In genomic region chr17:5585814-5586558, GRCh38 we compare ENCODE assay signal across 9 cellular contexts. TPM values are rescaled to one million over a fixed set of nuclear protein-coding genes. Genes with fewer than 3 reads are reported as not detected.
DNase-seq lines count a peak whose midpoint lies in the region; ATAC-seq and TF ChIP-seq lines count a peak whose summit lies in the region.
"Had no signal": no experiment of that assay in that cellular context is flagged by ENCODE, and none has a peak within 500 bp of the region (broad histone marks: within the 10 kb centered on the region; RNA-seq: fewer than 3 reads in every experiment).

No MANE protein-coding gene starts in this region.

- H3K9me2 ChIP-seq in hepatocyte (replicated peaks; ENCODE audit: insufficient read depth) = no peaks in the 10 kb centered on the region

- H2AFZ ChIP-seq in hepatocyte = no peak overlapping the region

- no peak overlapping the region for H3K4me2 ChIP-seq in hepatocyte

- WGBS in hepatocyte (ENCODE audit: low lambda C conversion rate, missing lambda C conversion rate) = 60% methylated on average over 11 of the region's 11 CpGs
- WGBS in prostate gland = 15% methylated on average over 11 of the region's 11 CpGs

- H3K27me3 Mint-ChIP-seq in naive B cell = no peaks in the 10 kb centered on the region

- TF ChIP-seq CTCF in hepatocyte (IDR thresholded peaks at IDR 0.05; ENCODE audit: poor library complexity) (no peak), prostate gland (IDR thresholded peaks at IDR 0.05) (no peak)

- no peaks in the 10 kb centered on the region for H3K79me2 ChIP-seq in hepatocyte

- no peaks in the 10 kb centered on the region for H3K36me3 ChIP-seq in hepatocyte (replicated peaks; ENCODE audit: insufficient read depth, low read depth)
- no peaks in the 10 kb centered on the region for H3K36me3 ChIP-seq in prostate gland

- no peaks in the 10 kb centered on the region for H4K20me1 ChIP-seq in hepatocyte (ENCODE audit: insufficient read depth, poor library complexity, severe bottlenecking)

- no peak for TF ChIP-seq POLR2A in prostate gland (IDR thresholded peaks at IDR 0.05)

- ATAC-seq in activated naive CD4-positive, alpha-beta T cell treated with anti-CD3 and anti-CD28 coated beads, Interleukin-2, amount 50 U/mL, for 72 hours = no peak
- ATAC-seq in naive B cell (ENCODE audit: low read depth in 2 of 2) (no peak), GM19467 (IDR thresholded peaks at IDR 0.05; ENCODE audit: unreplicated experiment) (no peak), HG02885 (IDR thresholded peaks at IDR 0.05; ENCODE audit: poor library complexity, unreplicated experiment) (no peak)

- peaks cover 38 to 54% (median 42%) of the 10 kb centered on the region in 3 donors for H3K4me1 Mint-ChIP-seq in naive B cell

- DNase-seq in COR-L47 (lab: John Stamatoyannopoulos, UW) (peak; percentile 5), MV-4-11 (lab: John Stamatoyannopoulos, UW) (peak; percentile 5), naive B cell (no peak), hepatocyte (ENCODE audit: low spot score) (no peak), prostate gland (ENCODE audit: low spot score) (no peak)
- DNase-seq in activated naive CD4-positive, alpha-beta T cell treated with anti-CD3 and anti-CD28 coated beads, Interleukin-2, amount 50 U/mL, for 72 hours (ENCODE audit: low spot score in 2 of 2) = no peak
- DNase-seq: hypothalamus had no signal

- H3K27me3 ChIP-seq in hepatocyte (no peaks in the 10 kb centered on the region), prostate gland (replicated peaks; ENCODE audit: insufficient read depth) (peaks cover 2% of the 10 kb centered on the region)

- intact Hi-C loops in prostate gland (cut with DNase I) = no loop called here

- H3K4me1 ChIP-seq in hepatocyte (ENCODE audit: insufficient read depth) (no peaks in the 10 kb centered on the region), prostate gland (replicated peaks) (no peaks in the 10 kb centered on the region)

- peaks cover 0 to 12% of the 10 kb centered on the region in 2 donors for H3K36me3 Mint-ChIP-seq in activated naive CD4-positive, alpha-beta T cell treated with anti-CD3 and anti-CD28 coated beads, Interleukin-2, amount 50 U/mL, for 72 hours
- peaks cover 0 to 6% of the 10 kb centered on the region in 2 donors for H3K36me3 Mint-ChIP-seq in naive B cell

- H3K27ac Mint-ChIP-seq in activated naive CD4-positive, alpha-beta T cell treated with anti-CD3 and anti-CD28 coated beads, Interleukin-2, amount 50 U/mL, for 72 hours = peak overlapping the region; percentile 34 to 83
- peak overlapping the region; percentile 49 to 99 (median 86) for H3K27ac Mint-ChIP-seq in naive B cell

- peak overlapping the region in 4 of 8 donors; percentile 13 to 76 (median 52) for H3K4me3 Mint-ChIP-seq in naive B cell

- H3K27ac ChIP-seq in hepatocyte (no peak overlapping the region), prostate gland (no peak overlapping the region)

- no peaks in the 10 kb centered on the region for H3K9me3 ChIP-seq in hepatocyte (ENCODE audit: low read depth)
- H3K9me3 ChIP-seq in prostate gland = no peaks in the 10 kb centered on the region

- no peaks in the 10 kb centered on the region for H3K9me3 Mint-ChIP-seq in activated naive CD4-positive, alpha-beta T cell treated with anti-CD3 and anti-CD28 coated beads, Interleukin-2, amount 50 U/mL, for 72 hours
- H3K9me3 Mint-ChIP-seq in naive B cell = no peaks in the 10 kb centered on the region

- H3K4me3 ChIP-seq in hepatocyte (no peak overlapping the region), prostate gland (no peak overlapping the region)

RNA-seq across cellular contexts. Expression of gene NLRP1, which starts 1.7 kb away (rescaled TPM):
- 10 to 100 TPM; 47.0 to 55.1 TPM for total RNA-seq in activated naive CD4-positive, alpha-beta T cell treated with anti-CD3 and anti-CD28 coated beads, Interleukin-2, amount 50 U/mL, for 72 hours
- polyA plus RNA-seq in naive B cell (ENCODE audit: low read depth in 6 of 6) = 10 to 100 TPM in 5 of 6 donors, 1 to 10 TPM in 1; 8.8 to 43.3 (median 18.2) TPM
- 36.7 and 42.9 TPM in 2 replicates for total RNA-seq in hepatocyte
- polyA plus RNA-seq in hepatocyte = 54.8 and 64.8 TPM in 2 replicates
- 10 to 100 TPM; 10.7 to 29.9 TPM for total RNA-seq in prostate gland

Comparison
In these comparisons a context has a peak if more than half of its experiments do, and no peak if none do; other contexts are left out.
1. DNase-seq: peak in COR-L47 (single experiment) and MV-4-11 (single experiment); none in activated naive CD4-positive, alpha-beta T cell treated with anti-CD3 and anti-CD28 coated beads, Interleukin-2, amount 50 U/mL, for 72 hours (0 of 2), naive B cell (single experiment), hepatocyte (single experiment) and prostate gland (single experiment).